Comparison of ENCODE assay signal across 2 cellular contexts in genomic region chr12:57605308-57606015, GRCh38.
A peak's percentile ranks its signal among the peaks of the same experiment; 100 is the strongest.
TF ChIP-seq lines count a peak whose summit lies in the region.

No MANE protein-coding gene starts in this region.

TF ChIP-seq in SK-N-SH, 30 proteins besides CTCF, POLR2A, EP300 and RAD21:
- TF ChIP-seq POLR2AphosphoS5 (IDR thresholded peaks at IDR 0.05; ENCODE audit: low read depth, low read length) (0 out of 2 replicates have a peak, but pooled peaks have one; percentile 0), RXRA (IDR thresholded peaks at IDR 0.05; ENCODE audit: borderline replicate concordance, low read depth) (no peak)

TF ChIP-seq in SK-N-SH treated with all-trans-retinoic acid at 6 μM for 48 hours, 23 proteins besides CTCF, POLR2A, EP300 and RAD21:
- TF ChIP-seq ISL1 (CRISPR knock-in tag; IDR thresholded peaks at IDR 0.05), result no peak
- no peak for TF ChIP-seq ESRRG (CRISPR knock-in tag; IDR thresholded peaks at IDR 0.05)
- no peak for TF ChIP-seq ZNF565 (CRISPR knock-in tag; conservative IDR thresholded peaks at IDR 0.05; ENCODE audit: low read depth)
- TF ChIP-seq CSRNP3 (CRISPR knock-in tag; IDR thresholded peaks at IDR 0.05), result no peak
- TF ChIP-seq ZFP3 (CRISPR knock-in tag; IDR thresholded peaks at IDR 0.05), result no peak
- no peak for TF ChIP-seq TCF4 (CRISPR knock-in tag; IDR thresholded peaks at IDR 0.05; ENCODE audit: borderline replicate concordance)
- no peak for TF ChIP-seq POU6F1 (CRISPR knock-in tag; IDR thresholded peaks at IDR 0.05; ENCODE audit: borderline replicate concordance, low read depth)
- TF ChIP-seq TOX (CRISPR knock-in tag; IDR thresholded peaks at IDR 0.05; ENCODE audit: borderline replicate concordance), result no peak
- TF ChIP-seq TSHZ2 (CRISPR knock-in tag; IDR thresholded peaks at IDR 0.05), result no peak
- TF ChIP-seq OSR1 (CRISPR knock-in tag; IDR thresholded peaks at IDR 0.05), result no peak
- TF ChIP-seq CREB5 (CRISPR knock-in tag; IDR thresholded peaks at IDR 0.05; ENCODE audit: low read depth), result no peak
